In the genomic region with DNA sequence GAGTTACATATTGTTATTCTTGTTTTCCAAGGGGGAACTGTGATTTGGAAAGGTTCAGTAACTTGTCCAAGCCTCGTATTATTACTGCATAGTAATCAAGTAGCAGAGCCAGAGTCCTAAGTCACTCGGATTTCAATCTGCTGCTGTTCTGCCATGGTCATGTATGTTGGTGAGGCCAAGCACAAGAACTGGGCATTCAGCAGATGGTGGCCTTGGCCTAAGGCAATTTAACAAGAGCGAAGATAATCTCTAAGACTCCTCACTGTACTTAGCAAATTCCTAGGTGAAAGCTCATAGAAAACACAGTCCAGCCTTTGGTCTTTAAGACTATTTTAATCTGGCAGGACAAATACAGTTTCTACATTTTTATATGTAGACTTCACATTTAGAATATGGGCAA, we compare ENCODE assay signal across 14 cellular contexts.
DNase-seq lines count a peak whose midpoint lies in the region; ATAC-seq and TF ChIP-seq lines count a peak whose summit lies in the region.
"Had no signal": no experiment of that assay in that cellular context is flagged by ENCODE, and none has a peak within 500 bp of the region (broad histone marks: within the 10 kb centered on the region; RNA-seq: fewer than 3 reads in every experiment).

No MANE protein-coding gene starts in this region.

- H3K4me2 ChIP-seq in Loucy (ENCODE audit: low read depth, low read length, poor library complexity, severe bottlenecking): no peak overlapping the region
- H3K4me2 ChIP-seq: A549 had no signal

- H4K20me1 ChIP-seq in Loucy (ENCODE audit: insufficient read depth, low read length, poor library complexity, severe bottlenecking): no peaks in the 10 kb centered on the region

- no peak overlapping the region for H3K27ac Mint-ChIP-seq in endothelial cell (ENCODE audit: unreplicated experiment)
- H3K27ac Mint-ChIP-seq: CD4-positive, alpha-beta memory T cell; HFFc6 had no signal

- no peaks in the 10 kb centered on the region for H3K36me3 Mint-ChIP-seq in endothelial cell (ENCODE audit: low read depth, unreplicated experiment)
- H3K36me3 Mint-ChIP-seq: CD4-positive, alpha-beta memory T cell had no signal

- no peaks in the 10 kb centered on the region for H3K79me2 ChIP-seq in Loucy (ENCODE audit: insufficient read depth, low read length)

- H3K4me1 ChIP-seq in Loucy (ENCODE audit: insufficient read depth, low read length, poor library complexity, severe bottlenecking) (peaks cover 16% of the 10 kb centered on the region), adipocyte (ENCODE audit: control insufficient read depth, insufficient read depth, low read length) (no peaks in the 10 kb centered on the region)
- H3K4me1 ChIP-seq: A549, BE2C had no signal

- H3K9me2 ChIP-seq in Loucy (replicated peaks; ENCODE audit: low read depth, low read length): no peaks in the 10 kb centered on the region

- no peaks in the 10 kb centered on the region for H3K9me3 ChIP-seq in Loucy (ENCODE audit: insufficient read depth, low read depth, low read length)
- no peaks in the 10 kb centered on the region for H3K9me3 ChIP-seq in adipocyte (ENCODE audit: control insufficient read depth, low read length)
- H3K9me3 ChIP-seq: A549, BE2C had no signal

- no peak overlapping the region for H3K9ac ChIP-seq in Loucy (ENCODE audit: low read depth, low read length, poor library complexity, severe bottlenecking)
- H3K9ac ChIP-seq in adipocyte (ENCODE audit: low read length): no peak overlapping the region

- TF ChIP-seq CTCF in Loucy (conservative IDR thresholded peaks at IDR 0.05; ENCODE audit: low read length) (no peak), endothelial cell (IDR thresholded peaks at IDR 0.05; ENCODE audit: unreplicated experiment) (no peak)

- H3F3A ChIP-seq in Loucy (ENCODE audit: low read depth): no peaks in the 10 kb centered on the region

- no peaks in the 10 kb centered on the region for H3K9me3 Mint-ChIP-seq in endothelial cell (ENCODE audit: unreplicated experiment)
- H3K9me3 Mint-ChIP-seq: HFFc6 had no signal

- H3K4me1 Mint-ChIP-seq in endothelial cell (ENCODE audit: unreplicated experiment): peaks cover 6% of the 10 kb centered on the region
- H3K4me1 Mint-ChIP-seq: CD4-positive, alpha-beta memory T cell had no signal

- H3K36me3 ChIP-seq in Loucy (ENCODE audit: insufficient read depth, low read length) (no peaks in the 10 kb centered on the region), adipocyte (ENCODE audit: control insufficient read depth, insufficient read depth, low read length, severe bottlenecking) (no peaks in the 10 kb centered on the region)
- H3K36me3 ChIP-seq: BE2C had no signal

- no peaks in the 10 kb centered on the region for H3K27me3 ChIP-seq in Loucy (ENCODE audit: insufficient read depth, low read length, poor library complexity, severe bottlenecking)
- H3K27me3 ChIP-seq in adipocyte (replicated peaks; ENCODE audit: control insufficient read depth, insufficient read depth, low read length): no peaks in the 10 kb centered on the region
- H3K27me3 ChIP-seq: BE2C had no signal

- H2AFZ ChIP-seq in Loucy (ENCODE audit: low read length): 0 out of 2 replicates have a peak overlapping the region, but pooled peaks have one; percentile 1

- DNase-seq in NCI-H82 (lab: John Stamatoyannopoulos, UW) (peak; percentile 96), adipocyte (ENCODE audit: low read depth) (peak; percentile 1), G401 (ENCODE audit: low spot score) (no peak), NCI-H526 treated with DMSO at 0.1 percent for 48 hours (lab: John Stamatoyannopoulos, UW) (no peak), endothelial cell (ENCODE audit: low spot score) (no peak)
- DNase-seq: BE2C; CD4-positive, alpha-beta memory T cell; DND-41; GF-D8; HCEC 1CT; HFFc6 had no signal

- H3K4me3 Mint-ChIP-seq in endothelial cell (ENCODE audit: unreplicated experiment): no peak overlapping the region
- H3K4me3 Mint-ChIP-seq: CD4-positive, alpha-beta memory T cell; HFFc6 had no signal

- in situ Hi-C loops in G401 (cut with HindIII; ENCODE audit: low sequenced_read_pairs): no loop called here

- H3K4me3 ChIP-seq in Loucy (ENCODE audit: low read length, poor library complexity, severe bottlenecking): no peak overlapping the region
- H3K4me3 ChIP-seq in adipocyte (ENCODE audit: low read length): no peak overlapping the region
- H3K4me3 ChIP-seq: A549 had no signal

- H3K27me3 Mint-ChIP-seq in endothelial cell (ENCODE audit: unreplicated experiment): peaks cover 2% of the 10 kb centered on the region
- H3K27me3 Mint-ChIP-seq: CD4-positive, alpha-beta memory T cell had no signal

- no peak for ATAC-seq in HG03469 (IDR thresholded peaks at IDR 0.05; ENCODE audit: unreplicated experiment)
- ATAC-seq: A549 had no signal

Comparison
In these comparisons a context has a peak if more than half of its experiments do, and no peak if none do; other contexts are left out.
1. DNase-seq: peak in NCI-H82 (single experiment) and adipocyte (single experiment); none in G401 (single experiment), NCI-H526 treated with DMSO at 0.1 percent for 48 hours (single experiment) and endothelial cell (single experiment).